In genomic region chr17:48567646-48568354, GRCh38 we compare ENCODE assay signal across 1 cellular context.
TF ChIP-seq lines count a peak whose summit lies in the region.

No MANE protein-coding gene starts in this region.

TF ChIP-seq in H1, 55 proteins besides CTCF, POLR2A, EP300 and RAD21:
- TF ChIP-seq HDAC2 (IDR thresholded peaks at IDR 0.05; ENCODE audit: borderline replicate concordance in 1 of 2, low read depth in 2 of 2, low read length in 2 of 2), result no peak
- TF ChIP-seq, protein P1, sequence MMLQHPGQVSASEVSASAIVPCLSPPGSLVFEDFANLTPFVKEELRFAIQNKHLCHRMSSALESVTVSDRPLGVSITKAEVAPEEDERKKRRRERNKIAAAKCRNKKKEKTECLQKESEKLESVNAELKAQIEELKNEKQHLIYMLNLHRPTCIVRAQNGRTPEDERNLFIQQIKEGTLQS (IDR thresholded peaks at IDR 0.05; ENCODE audit: insufficient read depth, low read depth, low read length), result no peak
- TF ChIP-seq RNF2 (IDR thresholded peaks at IDR 0.05; ENCODE audit: borderline replicate concordance, low read depth, low read length, missing control alignments, poor library complexity, severe bottlenecking), result peak; percentile 78
- no peak for TF ChIP-seq MAX (IDR thresholded peaks at IDR 0.05)
- TF ChIP-seq BRCA1 (IDR thresholded peaks at IDR 0.05; ENCODE audit: low read depth, low read length), result no peak
- TF ChIP-seq YY1 (IDR thresholded peaks at IDR 0.05; ENCODE audit: low read depth, low read length), result no peak
- no peak for TF ChIP-seq PHF8 (conservative IDR thresholded peaks at IDR 0.05; ENCODE audit: low read depth, low read length)
- peak; percentile 38 for TF ChIP-seq EZH2 (IDR thresholded peaks at IDR 0.05; ENCODE audit: low read depth, low read length, severe bottlenecking)
